ENCODE assay signal across 8 cellular contexts in genomic region chr18:11852048-11852341, GRCh38. TPM values are rescaled to one million over a fixed set of nuclear protein-coding genes. Genes with fewer than 3 reads are reported as not detected.
DNase-seq lines count a peak whose midpoint lies in the region; ATAC-seq, FAIRE-seq and TF ChIP-seq lines count a peak whose summit lies in the region.

No MANE protein-coding gene starts in this region.

- TF ChIP-seq RAD21 in HepG2 (CRISPR knock-in tag; IDR thresholded peaks at IDR 0.05), result no peak

- H3K27me3 ChIP-seq in adrenal gland, result no peaks in the 10 kb centered on the region
- H3K27me3 ChIP-seq in HepG2 (ENCODE audit: control insufficient read depth in 1 of 2, insufficient read depth in 2 of 2, low read length in 2 of 2), result no peaks in the 10 kb centered on the region; a peak in 1 of 5 replicates
- H3K27me3 ChIP-seq in thoracic aorta (replicated peaks; ENCODE audit: insufficient read depth), result no peaks in the 10 kb centered on the region

- H3K9me3 ChIP-seq in adrenal gland (replicated peaks in 1 of 3), result no peaks in the 10 kb centered on the region
- no peaks in the 10 kb centered on the region for H3K9me3 ChIP-seq in HepG2 (ENCODE audit: low read length)
- H3K9me3 ChIP-seq in thoracic aorta, result no peaks in the 10 kb centered on the region

- ATAC-seq in activated CD8-positive, alpha-beta memory T cell treated with anti-CD3 and anti-CD28 coated beads, Interleukin-2, amount 10 ng/mL, durations not matched to agents 7 days and 5 days, result no peak
- no peak for ATAC-seq in HepG2
- ATAC-seq in thoracic aorta (ENCODE audit: insufficient number of reproducible peaks, low FRiP score, low read depth), result no peak
- ATAC-seq in GM21717 (IDR thresholded peaks at IDR 0.05; ENCODE audit: unreplicated experiment), result no peak
- no peak for ATAC-seq in HG03280 (IDR thresholded peaks at IDR 0.05; ENCODE audit: unreplicated experiment)

- FAIRE-seq in HepG2 (lab: Jason Lieb, UNC) (no peak), RCC 7860 (lab: Jason Lieb, UNC) (no peak)

- no peak overlapping the region for H2AFZ ChIP-seq in HepG2 (ENCODE audit: low read length)

- no peaks in the 10 kb centered on the region for H3K36me3 ChIP-seq in adrenal gland (replicated peaks in 1 of 2)
- no peaks in the 10 kb centered on the region for H3K36me3 ChIP-seq in HepG2 (replicated peaks in 1 of 2; ENCODE audit: control insufficient read depth in 1 of 2, insufficient read depth in 2 of 2, low read length in 2 of 2)
- no peaks in the 10 kb centered on the region for H3K36me3 ChIP-seq in thoracic aorta

- peaks cover 25% of the 10 kb centered on the region for H3K4me1 Mint-ChIP-seq in activated CD8-positive, alpha-beta memory T cell treated with anti-CD3 and anti-CD28 coated beads, Interleukin-2, amount 10 ng/mL, durations not matched to agents 7 days and 5 days

- peak overlapping the region; percentile 99 for H3K27ac Mint-ChIP-seq in activated CD8-positive, alpha-beta memory T cell treated with anti-CD3 and anti-CD28 coated beads, Interleukin-2, amount 10 ng/mL, durations not matched to agents 7 days and 5 days

- H3K4me1 ChIP-seq in adrenal gland (replicated peaks in 1 of 2), result peaks cover 8 to 28% of the 10 kb centered on the region in 2 donors
- H3K4me1 ChIP-seq in HepG2 (ENCODE audit: insufficient read depth, low read length), result peaks cover 57% of the 10 kb centered on the region
- H3K4me1 ChIP-seq in thoracic aorta (ENCODE audit: control insufficient read depth in 1 of 2, low read depth in 2 of 2), result peaks cover 21 to 43% of the 10 kb centered on the region in 2 donors

- peak overlapping the region; percentile 98 for H3K4me3 Mint-ChIP-seq in activated CD8-positive, alpha-beta memory T cell treated with anti-CD3 and anti-CD28 coated beads, Interleukin-2, amount 10 ng/mL, durations not matched to agents 7 days and 5 days

- H3K4me3 ChIP-seq in adrenal gland (peak overlapping the region; percentile 62 to 95 (median 80)), HepG2 (replicated peaks in 1 of 3; ENCODE audit: insufficient read depth in 1 of 3, low read depth in 2 of 3, low read length in 3 of 3) (peak overlapping the region; percentile 68 to 93 (median 83)), thoracic aorta (peak overlapping the region; percentile 84)

- H3K27ac ChIP-seq in adrenal gland (peak overlapping the region in 4 of 5 donors; percentile 79 to 95 (median 93)), HepG2 (ENCODE audit: extremely low read length, insufficient read depth, low read length) (peak overlapping the region; percentile 80), thoracic aorta (peak overlapping the region; percentile 96 to 99)

- peak overlapping the region; percentile 96 for H3K4me2 ChIP-seq in HepG2 (ENCODE audit: low read depth, low read length)

- no TSS peak for BruUV-seq in HepG2 (replicated peaks; lab: Mats Ljungman, UMichigan)

- H4K20me1 ChIP-seq in HepG2 (ENCODE audit: insufficient read depth, low read length), result no peaks in the 10 kb centered on the region

- no peak for TF ChIP-seq EP300 in HepG2 (IDR thresholded peaks at IDR 0.05; ENCODE audit: low read depth in 2 of 2, low read length in 2 of 2)
- TF ChIP-seq EP300 in HepG2 (CRISPR knock-in tag; IDR thresholded peaks at IDR 0.05; ENCODE audit: borderline replicate concordance), result no peak

- CTCF ChIA-PET in activated CD8-positive, alpha-beta memory T cell treated with anti-CD3 and anti-CD28 coated beads, Interleukin-2, amount 10 ng/mL, durations not matched to agents 7 days and 5 days (lab: Charles Lee), result no interaction called here
- CTCF ChIA-PET in HepG2 (lab: Yijun Ruan, JAX; ENCODE audit: low intra/inter-chr PET ratio, low total read pairs), result no interaction called here

- intact Hi-C loops in adrenal gland (cut with DNase I) (loop anchor here in 1 of 2 donors (10.0 kb wide), 1 partner anchor 53 kb away; the partner anchor contains the start of gene MPPE1), HepG2 (cut with micrococcal nuclease; ENCODE audit: unreplicated experiment) (loop anchor here (1.0 to 10.0 kb wide), 3 partner anchors 20 to 143 kb away; partner anchors contain the start of gene MPPE1)

- no peaks in the 10 kb centered on the region for H3K27me3 Mint-ChIP-seq in activated CD8-positive, alpha-beta memory T cell treated with anti-CD3 and anti-CD28 coated beads, Interleukin-2, amount 10 ng/mL, durations not matched to agents 7 days and 5 days

- no peaks in the 10 kb centered on the region for H3K9me3 Mint-ChIP-seq in activated CD8-positive, alpha-beta memory T cell treated with anti-CD3 and anti-CD28 coated beads, Interleukin-2, amount 10 ng/mL, durations not matched to agents 7 days and 5 days (ENCODE audit: low read depth)

- TF ChIP-seq POLR2A in adrenal gland (IDR thresholded peaks at IDR 0.05) (no peak), HepG2 (IDR thresholded peaks at IDR 0.05; ENCODE audit: insufficient read depth in 1 of 2, low read depth in 2 of 2, low read length in 2 of 2) (no peak)

- in situ Hi-C loops in HepG2 (cut with HindIII; ENCODE audit: extremely low pct_ligation_motif_present, low pct_unique_long_range_greater_than_20kb), result no loop called here

- POLR2A ChIA-PET in HepG2 (lab: Yijun Ruan, JAX), result interaction anchor here (0.8 to 1.1 kb wide), 2 partner anchors 12 to 143 kb away, joined by 4 to 9 read pairs; no protein-coding TSS in a partner anchor

- peak overlapping the region; percentile 91 for H3K9ac ChIP-seq in HepG2 (ENCODE audit: insufficient read depth, low read depth, low read length)

- TF ChIP-seq CTCF in adrenal gland (IDR thresholded peaks at IDR 0.05) (no peak), HepG2 (CRISPR knock-in tag; IDR thresholded peaks at IDR 0.05) (no peak), thoracic aorta (IDR thresholded peaks at IDR 0.05) (no peak)

- 1 to 6% (median 2%) methylated on average over 4 to 9 of the region's 9 CpGs for WGBS in adrenal gland, 4 donors
- 7% methylated on average over 2 of the region's 9 CpGs for WGBS in HepG2 (ENCODE audit: low lambda C conversion rate)

- no peak for DNase-seq in activated CD8-positive, alpha-beta memory T cell treated with anti-CD3 and anti-CD28 coated beads, Interleukin-2, amount 10 ng/mL, durations not matched to agents 7 days and 5 days
- no peak for DNase-seq in activated CD8-positive, alpha-beta memory T cell treated with anti-CD3 and anti-CD28 coated beads, Interleukin-2, amount 50 U/mL, for 48 hours
- DNase-seq in adrenal gland (no peak), HepG2 (ENCODE audit: low spot score) (no peak), thoracic aorta (ENCODE audit: low spot score) (no peak), RCC 7860 (ENCODE audit: low spot score) (no peak)

- H3K79me2 ChIP-seq in HepG2 (ENCODE audit: insufficient read depth, low read length), result peaks cover 27% of the 10 kb centered on the region

- H3K36me3 Mint-ChIP-seq in activated CD8-positive, alpha-beta memory T cell treated with anti-CD3 and anti-CD28 coated beads, Interleukin-2, amount 10 ng/mL, durations not matched to agents 7 days and 5 days, result peaks cover 3% of the 10 kb centered on the region

RNA-seq across cellular contexts. Expression of gene CHMP1B, which starts 0.8 kb away (rescaled TPM):
- total RNA-seq in activated CD8-positive, alpha-beta memory T cell treated with anti-CD3 and anti-CD28 coated beads, Interleukin-2, amount 10 ng/mL, durations not matched to agents 7 days and 5 days, result 10 to 100 TPM; 23.4 to 27.1 TPM
- 10 to 100 TPM; 37.8 to 44.4 (median 41.5) TPM for total RNA-seq in adrenal gland
- 10 to 100 TPM; 17.5 to 52.6 (median 29.1) TPM for polyA plus RNA-seq in adrenal gland
- total RNA-seq in HepG2 (2016; rRNA removed; fragmentation: Illumina TruSeq; extraction: Trizol), result 18.8 and 24.0 TPM in 2 replicates
- 4.1 TPM in 2 replicates for total RNA-seq in HepG2 (2016; cell fraction: cytosol; rRNA removed; fragmentation: Illumina TruSeq; extraction: Trizol; ENCODE audit: low read depth)
- 18.9 and 22.7 TPM in 2 replicates for total RNA-seq in HepG2 (2016; cell fraction: insoluble cytoplasmic fraction; rRNA removed; fragmentation: Illumina TruSeq; extraction: Trizol)
- 8.7 and 9.1 TPM in 2 replicates for total RNA-seq in HepG2 (2016; cell fraction: membrane; rRNA removed; fragmentation: Illumina TruSeq; extraction: Trizol)
- total RNA-seq in HepG2 (2016; cell fraction: nucleus; rRNA removed; fragmentation: Illumina TruSeq; extraction: Trizol), result 15.1 and 15.2 TPM in 2 replicates
- polyA plus RNA-seq in HepG2 (2011; rRNA removed), result 19.1 and 20.2 TPM in 2 replicates
- 19.1 and 22.1 TPM in 2 replicates for polyA plus RNA-seq in HepG2 (2011; cell fraction: cytosol; rRNA removed)
- 6.4 and 8.0 TPM in 2 replicates for polyA plus RNA-seq in HepG2 (2011; cell fraction: nucleus; rRNA removed)
- 23.0 and 26.4 TPM in 2 replicates for polyA plus RNA-seq in HepG2 (2012)
- 2.7 and 2.9 TPM in 2 replicates for polyA plus RNA-seq in HepG2 (2016; cell fraction: cytosol; fragmentation: Illumina TruSeq; extraction: Trizol; ENCODE audit: low read depth)
- polyA plus RNA-seq in HepG2 (2016; cell fraction: insoluble cytoplasmic fraction; fragmentation: Illumina TruSeq; extraction: Trizol; ENCODE audit: low read depth), result 29.6 and 30.5 TPM in 2 replicates
- polyA plus RNA-seq in HepG2 (2016; cell fraction: membrane; fragmentation: Illumina TruSeq; extraction: Trizol; ENCODE audit: low read depth), result 5.7 and 6.2 TPM in 2 replicates
- polyA plus RNA-seq in HepG2 (2016; cell fraction: nucleus; fragmentation: Illumina TruSeq; extraction: Trizol; ENCODE audit: insufficient read depth, low read depth), result 21.5 and 22.8 TPM in 2 replicates
- polyA minus RNA-seq in HepG2 (2011; rRNA and poly(A)+ RNA removed; ENCODE audit: low replicate concordance), result 15.1 and 30.4 TPM in 2 replicates
- 11.8 and 14.1 TPM in 2 replicates for polyA minus RNA-seq in HepG2 (2011; cell fraction: cytosol; rRNA and poly(A)+ RNA removed)
- polyA minus RNA-seq in HepG2 (2011; cell fraction: nucleus; rRNA and poly(A)+ RNA removed), result 12.7 and 15.6 TPM in 2 replicates
- 10 to 100 TPM; 41.8 to 59.8 TPM for total RNA-seq in thoracic aorta

RNA-seq across cellular contexts. Expression of gene MPPE1, which starts 56.1 kb away (rescaled TPM):
- 10 to 100 TPM; 42.9 to 64.9 TPM for total RNA-seq in activated CD8-positive, alpha-beta memory T cell treated with anti-CD3 and anti-CD28 coated beads, Interleukin-2, amount 10 ng/mL, durations not matched to agents 7 days and 5 days
- total RNA-seq in adrenal gland, result 10 to 100 TPM; 17.0 to 44.7 (median 32.9) TPM
- 10 to 100 TPM; 23.1 to 29.7 (median 24.0) TPM for polyA plus RNA-seq in adrenal gland
- 5.4 and 11.9 TPM in 2 replicates for total RNA-seq in HepG2 (2016; rRNA removed; fragmentation: Illumina TruSeq; extraction: Trizol)
- 9.1 and 12.1 TPM in 2 replicates for total RNA-seq in HepG2 (2016; cell fraction: cytosol; rRNA removed; fragmentation: Illumina TruSeq; extraction: Trizol; ENCODE audit: low read depth)
- total RNA-seq in HepG2 (2016; cell fraction: insoluble cytoplasmic fraction; rRNA removed; fragmentation: Illumina TruSeq; extraction: Trizol), result 3.6 and 11.9 TPM in 2 replicates
- 7.1 and 10.4 TPM in 2 replicates for total RNA-seq in HepG2 (2016; cell fraction: membrane; rRNA removed; fragmentation: Illumina TruSeq; extraction: Trizol)
- 19.6 and 20.7 TPM in 2 replicates for total RNA-seq in HepG2 (2016; cell fraction: nucleus; rRNA removed; fragmentation: Illumina TruSeq; extraction: Trizol)
- polyA plus RNA-seq in HepG2 (2011; rRNA removed), result 9.6 and 10.6 TPM in 2 replicates
- 5.0 and 6.2 TPM in 2 replicates for polyA plus RNA-seq in HepG2 (2011; cell fraction: cytosol; rRNA removed)
- polyA plus RNA-seq in HepG2 (2011; cell fraction: nucleus; rRNA removed), result 18.2 and 19.2 TPM in 2 replicates
- polyA plus RNA-seq in HepG2 (2012), result 6.4 and 7.1 TPM in 2 replicates
- 14.6 and 22.2 TPM in 2 replicates for polyA plus RNA-seq in HepG2 (2016; cell fraction: cytosol; fragmentation: Illumina TruSeq; extraction: Trizol; ENCODE audit: low read depth)
- polyA plus RNA-seq in HepG2 (2016; cell fraction: insoluble cytoplasmic fraction; fragmentation: Illumina TruSeq; extraction: Trizol; ENCODE audit: low read depth), result 4.6 and 6.6 TPM in 2 replicates
- 8.0 and 12.4 TPM in 2 replicates for polyA plus RNA-seq in HepG2 (2016; cell fraction: membrane; fragmentation: Illumina TruSeq; extraction: Trizol; ENCODE audit: low read depth)
- 31.1 and 36.4 TPM in 2 replicates for polyA plus RNA-seq in HepG2 (2016; cell fraction: nucleus; fragmentation: Illumina TruSeq; extraction: Trizol; ENCODE audit: insufficient read depth, low read depth)
- polyA minus RNA-seq in HepG2 (2011; rRNA and poly(A)+ RNA removed; ENCODE audit: low replicate concordance), result 8.2 and 19.5 TPM in 2 replicates
- 3.4 and 4.1 TPM in 2 replicates for polyA minus RNA-seq in HepG2 (2011; cell fraction: cytosol; rRNA and poly(A)+ RNA removed)
- polyA minus RNA-seq in HepG2 (2011; cell fraction: nucleus; rRNA and poly(A)+ RNA removed), result 21.0 and 21.2 TPM in 2 replicates
- 10 to 100 TPM; 22.3 to 40.5 TPM for total RNA-seq in thoracic aorta
